26 cellular contexts compared by ENCODE assay signal in genomic region chr1:69702085-69702484, GRCh38.
"Had no signal": no experiment of that assay in that cellular context is flagged by ENCODE, and none has a peak within 500 bp of the region (broad histone marks: within the 10 kb centered on the region; RNA-seq: fewer than 3 reads in every experiment).

No MANE protein-coding gene starts in this region.

- ATAC-seq: activated T-cell treated with anti-CD3 and anti-CD28 coated beads, Interleukin-2, amount 50 U/mL, for 72 hours; heart left ventricle; left lung; mucosa of descending colon; right lobe of liver; stimulated activated naive CD8-positive, alpha-beta T cell treated with anti-CD3 and anti-CD28 coated beads, Interleukin-15, Interleukin-2, amounts not matched to agents 100 U/mL and 50 U/mL, for 24 hours had no signal

- DNase-seq: activated CD4-positive, alpha-beta T cell treated with anti-CD3 and anti-CD28 coated beads for 4 hours; activated CD4-positive, alpha-beta T cell treated with anti-CD3 and anti-CD28 coated beads, Interleukin-2, amount 50 U/mL, for 4 hours; activated naive CD4-positive, alpha-beta T cell; activated naive CD8-positive, alpha-beta T cell treated with anti-CD3 and anti-CD28 coated beads for 36 hours; activated T-cell treated with anti-CD3 and anti-CD28 coated beads for 4 hours; activated T-cell treated with anti-CD3 and anti-CD28 coated beads, Interleukin-2, amount 50 U/mL, for 72 hours; adrenal gland; dorsolateral prefrontal cortex; effector memory CD4-positive, alpha-beta T cell; heart left ventricle; hypothalamus; immature natural killer cell; left lung; mucosa of descending colon; ovary; right lobe of liver; stimulated activated CD4-positive, alpha-beta T cell treated with anti-CD3 and anti-CD28 coated beads, Interleukin-2, amount 100 ng/mL, for 48 hours; stimulated activated naive CD8-positive, alpha-beta T cell treated with anti-CD3 and anti-CD28 coated beads, Interleukin-15, Interleukin-2, amounts not matched to agents 100 U/mL and 50 U/mL, for 24 hours; T-helper 9 cell; testis; transverse colon had no signal

- H3K4me3 ChIP-seq: adrenal gland, ascending aorta, coronary artery, dorsolateral prefrontal cortex, heart left ventricle, left lung, lung, mucosa of descending colon, ovary, right lobe of liver, testis, transverse colon had no signal

- H3K36me3 ChIP-seq: adrenal gland, ascending aorta, heart left ventricle, left lung, neutrophil, ovary, right lobe of liver, transverse colon had no signal

- H3K27ac ChIP-seq: adrenal gland, ascending aorta, coronary artery, dorsolateral prefrontal cortex, heart left ventricle, left lung, neutrophil, ovary, right lobe of liver, testis, transverse colon, VCaP had no signal

- H3K4me1 ChIP-seq: adrenal gland, ascending aorta, heart left ventricle, left lung, right lobe of liver, testis, transverse colon had no signal

- H3K27me3 ChIP-seq: adrenal gland, ascending aorta, dorsolateral prefrontal cortex, heart left ventricle, left lung, neutrophil, ovary, right lobe of liver, testis, transverse colon had no signal

- H3K9me3 ChIP-seq: adrenal gland, ascending aorta, left lung, mucosa of descending colon, neutrophil, ovary, right lobe of liver, testis, transverse colon had no signal
